ENCODE assay signal across 13 cellular contexts in the genomic region with DNA sequence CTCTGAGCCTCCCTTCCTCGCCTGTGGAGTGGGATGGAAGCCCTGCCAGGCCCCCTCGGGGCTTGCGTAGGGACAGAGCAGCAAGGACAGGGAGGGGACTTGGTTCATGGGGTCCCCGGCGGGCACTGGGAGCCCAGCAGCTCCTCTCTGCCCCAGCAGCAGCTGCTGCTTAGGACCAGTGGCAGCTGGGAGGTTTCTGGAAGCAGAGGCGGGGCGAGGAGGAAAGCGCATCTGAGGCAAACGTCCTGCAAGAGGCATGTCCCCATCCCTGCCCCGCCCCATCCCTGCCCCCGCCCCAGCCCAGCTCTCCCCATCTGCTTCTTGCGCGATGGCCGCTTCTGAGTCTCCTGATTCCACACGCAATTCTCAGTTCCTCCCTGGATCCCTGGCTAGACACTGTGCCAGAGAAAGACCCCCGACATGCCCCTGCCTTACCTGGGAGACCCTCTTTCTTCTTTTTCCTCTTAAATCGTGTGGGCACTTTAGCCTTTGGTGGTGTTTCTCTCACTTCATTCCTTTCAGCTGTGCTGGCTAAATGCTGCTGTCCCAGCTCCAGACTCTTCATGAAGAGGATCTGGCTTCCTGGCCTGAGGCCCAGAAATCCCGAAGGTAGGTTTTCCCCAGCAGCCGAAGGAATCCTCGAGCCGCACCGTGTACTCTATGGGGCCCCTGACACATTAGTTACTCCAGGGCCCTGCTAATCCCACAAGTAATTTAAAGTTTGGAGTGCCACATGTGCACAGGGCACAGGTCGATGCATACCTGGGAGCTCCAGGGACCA. TPM values are rescaled to one million over a fixed set of nuclear protein-coding genes. Genes with fewer than 3 reads are reported as not detected.
A peak's percentile ranks its signal among the peaks of the same experiment; 100 is the strongest.
DNase-seq lines count a peak whose midpoint lies in the region; ATAC-seq and TF ChIP-seq lines count a peak whose summit lies in the region.
"Had no signal": no experiment of that assay in that cellular context is flagged by ENCODE, and none has a peak within 500 bp of the region (broad histone marks: within the 10 kb centered on the region; RNA-seq: fewer than 3 reads in every experiment).

No MANE protein-coding gene starts in this region.

- H3K36me3 ChIP-seq in NT2/D1 (ENCODE audit: insufficient read depth, insufficient read length, low read length): no peaks in the 10 kb centered on the region

- no peak overlapping the region for H3K27ac Mint-ChIP-seq in nephron progenitor cell

- peak; percentile 68 for DNase-seq in Daoy (ENCODE audit: low read depth)
- DNase-seq in NT2/D1 (ENCODE audit: low read depth, low spot score): no peak
- peak; percentile 19 for DNase-seq in epithelial cell of proximal tubule (ENCODE audit: low read depth)
- no peak for DNase-seq in nephron progenitor cell
- DNase-seq in NCI-H345 (lab: John Stamatoyannopoulos, UW): no peak
- DNase-seq in NCI-H1694 treated with DMSO at 0.1 percent for 48 hours (lab: John Stamatoyannopoulos, UW): no peak
- no peak for DNase-seq in activated CD4-positive, alpha-beta T cell treated with anti-CD3 and anti-CD28 coated beads for 1 hour
- DNase-seq: aorta; NCI-H510A treated with DMSO at 0.1 percent for 48 hours; small intestine; stimulated activated naive CD8-positive, alpha-beta T cell treated with anti-CD3 and anti-CD28 coated beads, Interleukin-15, amount 100 ng/mL, for 72 hours had no signal

- TF ChIP-seq CTCF in epithelial cell of proximal tubule (conservative IDR thresholded peaks at IDR 0.05; ENCODE audit: low read depth, low read length): no peak
- no peak for TF ChIP-seq CTCF in nephron progenitor cell (IDR thresholded peaks at IDR 0.05)

- H3K27me3 ChIP-seq in NT2/D1 (ENCODE audit: insufficient read depth, insufficient read length): peaks cover 4% of the 10 kb centered on the region

- no peak for ATAC-seq in GM19467 (IDR thresholded peaks at IDR 0.05; ENCODE audit: unreplicated experiment)
- ATAC-seq: activated CD4-positive, CD25-positive, alpha-beta regulatory T cell treated with anti-CD3 and anti-CD28 coated beads, Interleukin-2, amount 50 U/mL, for 24 hours; stimulated activated naive CD8-positive, alpha-beta T cell treated with anti-CD3 and anti-CD28 coated beads, Interleukin-15, amount 100 ng/mL, for 72 hours had no signal

- H3K9me3 ChIP-seq in NT2/D1 (ENCODE audit: insufficient read depth, low read length): no peaks in the 10 kb centered on the region

- no peaks in the 10 kb centered on the region for H3K36me3 Mint-ChIP-seq in nephron progenitor cell (ENCODE audit: low read depth)

- peak overlapping the region; percentile 1 for H3K9ac ChIP-seq in NT2/D1 (ENCODE audit: insufficient read length, low read depth)

- no peaks in the 10 kb centered on the region for H3K4me1 Mint-ChIP-seq in nephron progenitor cell
- H3K4me1 Mint-ChIP-seq: stimulated activated naive CD8-positive, alpha-beta T cell treated with anti-CD3 and anti-CD28 coated beads, Interleukin-15, amount 100 ng/mL, for 72 hours had no signal

- no peaks in the 10 kb centered on the region for H3K9me3 Mint-ChIP-seq in nephron progenitor cell
- H3K9me3 Mint-ChIP-seq: stimulated activated naive CD8-positive, alpha-beta T cell treated with anti-CD3 and anti-CD28 coated beads, Interleukin-15, amount 100 ng/mL, for 72 hours had no signal

- peaks cover 51% of the 10 kb centered on the region for H3K27me3 Mint-ChIP-seq in nephron progenitor cell (ENCODE audit: low read depth, poor library complexity)

- peak overlapping the region; percentile 17 for H3K4me3 Mint-ChIP-seq in nephron progenitor cell
- H3K4me3 Mint-ChIP-seq: stimulated activated naive CD8-positive, alpha-beta T cell treated with anti-CD3 and anti-CD28 coated beads, Interleukin-15, amount 100 ng/mL, for 72 hours had no signal

- no peak overlapping the region for H3K4me3 ChIP-seq in NT2/D1 (ENCODE audit: insufficient read length, low read depth)
- no peak overlapping the region for H3K4me3 ChIP-seq in epithelial cell of proximal tubule (ENCODE audit: low read depth, low read length)

- H3K4me1 ChIP-seq in NT2/D1 (ENCODE audit: insufficient read depth, insufficient read length): no peaks in the 10 kb centered on the region

RNA-seq across cellular contexts. Expression of gene OR2S2, which starts 4.4 kb away (rescaled TPM):
- not detected in 2 replicates for total RNA-seq in Daoy (2014; rRNA removed; shearing (Covaris generic))
- total RNA-seq in epithelial cell of proximal tubule: not detected in 2 replicates
- total RNA-seq: aorta had no signal

RNA-seq across cellular contexts. Expression of gene SPAAR, which starts 53.0 kb away (rescaled TPM):
- total RNA-seq in Daoy (2014; rRNA removed; shearing (Covaris generic)): 0.06 TPM in 1 of 2 replicates, not detected in the other
- total RNA-seq in epithelial cell of proximal tubule: 0.29 TPM in 1 of 2 replicates, not detected in the other

RNA-seq across cellular contexts. Expression of gene HRCT1, which starts 56.3 kb away (rescaled TPM):
- 1.8 and 3.5 TPM in 2 replicates for total RNA-seq in Daoy (2014; rRNA removed; shearing (Covaris generic))
- total RNA-seq in epithelial cell of proximal tubule: 0.58 TPM in 1 of 2 replicates, not detected in the other

Comparison
In these comparisons a context has a peak if more than half of its experiments do, and no peak if none do; other contexts are left out.
1. DNase-seq: peak in Daoy (single experiment) and epithelial cell of proximal tubule (single experiment); none in NT2/D1 (single experiment), nephron progenitor cell (single experiment), NCI-H345 (single experiment), NCI-H1694 treated with DMSO at 0.1 percent for 48 hours (single experiment) and activated CD4-positive, alpha-beta T cell treated with anti-CD3 and anti-CD28 coated beads for 1 hour (single experiment).